ENCODE assay signal across 9 cellular contexts in genomic region chr17:43399839-43400328, GRCh38. TPM values are rescaled to one million over a fixed set of nuclear protein-coding genes. Genes with fewer than 3 reads are reported as not detected.
DNase-seq lines count a peak whose midpoint lies in the region; ATAC-seq and FAIRE-seq lines count a peak whose summit lies in the region.
"Had no signal": no experiment of that assay in that cellular context is flagged by ENCODE, and none has a peak within 500 bp of the region (broad histone marks: within the 10 kb centered on the region; RNA-seq: fewer than 3 reads in every experiment).

No MANE protein-coding gene starts in this region.

- ATAC-seq in GM18868 (IDR thresholded peaks at IDR 0.05; ENCODE audit: unreplicated experiment): no peak
- ATAC-seq in HG02588 (IDR thresholded peaks at IDR 0.05; ENCODE audit: unreplicated experiment): no peak

- no peaks in the 10 kb centered on the region for H3K36me3 Mint-ChIP-seq in activated naive CD8-positive, alpha-beta T cell treated with anti-CD3 and anti-CD28 coated beads for 36 hours

- H3K9me3 Mint-ChIP-seq in activated naive CD8-positive, alpha-beta T cell treated with anti-CD3 and anti-CD28 coated beads for 36 hours: no peaks in the 10 kb centered on the region

- DNase-seq in HTR-8/SVneo (ENCODE audit: insufficient read length, low spot score): no peak
- DNase-seq in activated naive CD8-positive, alpha-beta T cell treated with anti-CD3 and anti-CD28 coated beads for 36 hours: no peak
- no peak for DNase-seq in NCI-H1105 treated with DMSO at 0.1 percent for 48 hours (lab: John Stamatoyannopoulos, UW)
- DNase-seq in NCI-H2196 (lab: John Stamatoyannopoulos, UW; ENCODE audit: unreplicated experiment): no peak
- DNase-seq: cerebellar nuclear complex had no signal

- H3K36me3 ChIP-seq in iPS-15b (ENCODE audit: control insufficient read depth, insufficient read depth, low read length) (peaks cover 5% of the 10 kb centered on the region), skeletal muscle tissue (ENCODE audit: control insufficient read depth in 3 of 3, insufficient read depth in 3 of 3, low read length in 3 of 3) (no peaks in the 10 kb centered on the region)

- H3K27me3 ChIP-seq in iPS-15b (ENCODE audit: control insufficient read depth, insufficient read depth, low read length) (no peaks in the 10 kb centered on the region), skeletal muscle tissue (ENCODE audit: control insufficient read depth in 3 of 3, insufficient read depth in 3 of 3, low read length in 3 of 3) (no peaks in the 10 kb centered on the region)

- peak; percentile 20 for FAIRE-seq in HTR-8/SVneo (lab: Jason Lieb, UNC)

- H3K4me3 Mint-ChIP-seq in activated naive CD8-positive, alpha-beta T cell treated with anti-CD3 and anti-CD28 coated beads for 36 hours: peak overlapping the region; percentile 86

- H3K9ac ChIP-seq in iPS-15b (ENCODE audit: low read depth, low read length) (no peak overlapping the region), skeletal muscle tissue (ENCODE audit: low read depth in 1 of 3, low read length in 3 of 3) (peak overlapping the region in 2 of 3 donors; percentile 83 to 91)

- H3K9me3 ChIP-seq in iPS-15b (ENCODE audit: control insufficient read depth, insufficient read depth, low read length) (no peaks in the 10 kb centered on the region), skeletal muscle tissue (ENCODE audit: control insufficient read depth in 3 of 3, low read length in 3 of 3) (no peaks in the 10 kb centered on the region)

- no peak overlapping the region for H3K27ac Mint-ChIP-seq in activated naive CD8-positive, alpha-beta T cell treated with anti-CD3 and anti-CD28 coated beads for 36 hours

- H3K4me1 Mint-ChIP-seq in activated naive CD8-positive, alpha-beta T cell treated with anti-CD3 and anti-CD28 coated beads for 36 hours: peaks cover 14% of the 10 kb centered on the region

- no peaks in the 10 kb centered on the region for H3K27me3 Mint-ChIP-seq in activated naive CD8-positive, alpha-beta T cell treated with anti-CD3 and anti-CD28 coated beads for 36 hours

- H3K4me3 ChIP-seq in iPS-15b (ENCODE audit: low read depth, low read length) (peak overlapping the region; percentile 77), skeletal muscle tissue (ENCODE audit: low read length in 3 of 3) (peak overlapping the region; percentile 82 to 86 (median 84))

- H3K27ac ChIP-seq in skeletal muscle tissue (ENCODE audit: low read depth, low read length): no peak overlapping the region

- no peaks in the 10 kb centered on the region for H3K4me1 ChIP-seq in iPS-15b (ENCODE audit: control insufficient read depth, insufficient read depth, low read length)
- H3K4me1 ChIP-seq in skeletal muscle tissue (ENCODE audit: control insufficient read depth in 3 of 3, insufficient read depth in 3 of 3, low read length in 3 of 3): peaks cover 27 to 29% (median 28%) of the 10 kb centered on the region in 3 donors

RNA-seq across cellular contexts. Expression of gene ARL4D, which starts 1.1 kb away (rescaled TPM):
- total RNA-seq in activated naive CD8-positive, alpha-beta T cell treated with anti-CD3 and anti-CD28 coated beads for 36 hours: 1 to 10 TPM; 2.5 to 3.6 TPM
- total RNA-seq in skeletal muscle tissue: 10.4 TPM
